8 cellular contexts compared by ENCODE assay signal in genomic region chr12:16849473-16849872, GRCh38.
"Had no signal": no experiment of that assay in that cellular context is flagged by ENCODE, and none has a peak within 500 bp of the region (broad histone marks: within the 10 kb centered on the region; RNA-seq: fewer than 3 reads in every experiment).

No MANE protein-coding gene starts in this region.

- H3K4me2 ChIP-seq: KMS-11 had no signal

- H3K9ac ChIP-seq: KMS-11 had no signal

- H3K36me3 Mint-ChIP-seq: IgD-negative memory B cell had no signal

- ATAC-seq: HepG2, K562 had no signal

- H3K4me3 ChIP-seq: K562 had no signal

- H3K27ac Mint-ChIP-seq: IgD-negative memory B cell had no signal

- H3K27ac ChIP-seq: HL-60, KMS-11 had no signal

- H3K4me1 Mint-ChIP-seq: IgD-negative memory B cell had no signal

- H3K27me3 Mint-ChIP-seq: IgD-negative memory B cell had no signal

- DNase-seq: IMR-90, KBM-7, KG1 had no signal

- H3K4me3 Mint-ChIP-seq: IgD-negative memory B cell had no signal
